Comparison of ENCODE assay signal across 8 cellular contexts in genomic region chr4:25159837-25160713, GRCh38. TPM values are rescaled to one million over a fixed set of nuclear protein-coding genes. Genes with fewer than 3 reads are reported as not detected.
DNase-seq lines count a peak whose midpoint lies in the region; ATAC-seq and TF ChIP-seq lines count a peak whose summit lies in the region.

Gene SEPSECS, minus strand, starts transcription at chr4:25160449. Its CDS starts 80 bp downstream, at chr4:25160369.

- ATAC-seq in GM21529 (IDR thresholded peaks at IDR 0.05; ENCODE audit: unreplicated experiment) = peak; percentile 83
- ATAC-seq in mucosa of descending colon = peak; percentile 93

- H3K27me3 Mint-ChIP-seq in IgD-negative memory B cell = no peaks in the 10 kb centered on the region

- H3K4me3 ChIP-seq in mucosa of descending colon = peak within 1 kb of the TSS; percentile 86

- H3K36me3 ChIP-seq in mucosa of descending colon (ENCODE audit: low read depth) = no peaks in the 10 kb centered on the region

- H3K4me1 ChIP-seq in mucosa of descending colon (ENCODE audit: low read depth) = peaks cover 12% of the 10 kb centered on the region

- H3K27ac Mint-ChIP-seq in IgD-negative memory B cell = peak within 1 kb of the TSS; percentile 92 to 99 (median 93)

- peaks cover 8% of the 10 kb centered on the region for H3K36me3 Mint-ChIP-seq in IgD-negative memory B cell

- H3K4me1 Mint-ChIP-seq in IgD-negative memory B cell = peaks cover 25 to 39% (median 32%) of the 10 kb centered on the region in 3 donors

- H3K4me3 Mint-ChIP-seq in IgD-negative memory B cell = peak within 1 kb of the TSS; percentile 93 to 98 (median 95)

- no peaks in the 10 kb centered on the region for H3K9me3 Mint-ChIP-seq in IgD-negative memory B cell

- peak within 1 kb of the TSS; percentile 83 for H3K27ac ChIP-seq in epithelial cell of prostate

- TF ChIP-seq CTCF in mucosa of descending colon (IDR thresholded peaks at IDR 0.05) = peak; percentile 7

- H3K9me3 ChIP-seq in mucosa of descending colon = no peaks in the 10 kb centered on the region

- DNase-seq in DMS 273 treated with DMSO at 0.1 percent for 48 hours (lab: John Stamatoyannopoulos, UW) (peak; percentile 80), OCI-M2 (lab: John Stamatoyannopoulos, UW; ENCODE audit: unreplicated experiment) (peak; percentile 60), activated T-cell treated with anti-CD3 and anti-CD28 coated beads for 48 hours (ENCODE audit: low read depth) (peak; percentile 86), epithelial cell of prostate (ENCODE audit: low read depth, low spot score) (peak; percentile 79), mucosa of descending colon (peak; percentile 97 to 99 (median 98))
- DNase-seq in stimulated activated CD8-positive, alpha-beta memory T cell treated with anti-CD3 and anti-CD28 coated beads, Interleukin-4, amount 100 ng/mL, for 24 hours (ENCODE audit: low read depth) = peak; percentile 91

- intact Hi-C loops in mucosa of descending colon (cut with DNase I, micrococcal nuclease) = no loop called here

RNA-seq across cellular contexts. Expression of gene SEPSECS, which starts in this region (rescaled TPM):
- 3.5 TPM for polyA plus RNA-seq in IgD-negative memory B cell
- total RNA-seq in mucosa of descending colon = 10 to 100 TPM; 13.4 to 26.2 (median 13.6) TPM

Comparison
In these comparisons a context has a peak if more than half of its experiments do, and no peak if none do; other contexts are left out.
1. Peak in every context shown above with its lines: DNase-seq, ATAC-seq, H3K4me3 ChIP-seq and H3K27ac ChIP-seq.